In the genomic region with DNA sequence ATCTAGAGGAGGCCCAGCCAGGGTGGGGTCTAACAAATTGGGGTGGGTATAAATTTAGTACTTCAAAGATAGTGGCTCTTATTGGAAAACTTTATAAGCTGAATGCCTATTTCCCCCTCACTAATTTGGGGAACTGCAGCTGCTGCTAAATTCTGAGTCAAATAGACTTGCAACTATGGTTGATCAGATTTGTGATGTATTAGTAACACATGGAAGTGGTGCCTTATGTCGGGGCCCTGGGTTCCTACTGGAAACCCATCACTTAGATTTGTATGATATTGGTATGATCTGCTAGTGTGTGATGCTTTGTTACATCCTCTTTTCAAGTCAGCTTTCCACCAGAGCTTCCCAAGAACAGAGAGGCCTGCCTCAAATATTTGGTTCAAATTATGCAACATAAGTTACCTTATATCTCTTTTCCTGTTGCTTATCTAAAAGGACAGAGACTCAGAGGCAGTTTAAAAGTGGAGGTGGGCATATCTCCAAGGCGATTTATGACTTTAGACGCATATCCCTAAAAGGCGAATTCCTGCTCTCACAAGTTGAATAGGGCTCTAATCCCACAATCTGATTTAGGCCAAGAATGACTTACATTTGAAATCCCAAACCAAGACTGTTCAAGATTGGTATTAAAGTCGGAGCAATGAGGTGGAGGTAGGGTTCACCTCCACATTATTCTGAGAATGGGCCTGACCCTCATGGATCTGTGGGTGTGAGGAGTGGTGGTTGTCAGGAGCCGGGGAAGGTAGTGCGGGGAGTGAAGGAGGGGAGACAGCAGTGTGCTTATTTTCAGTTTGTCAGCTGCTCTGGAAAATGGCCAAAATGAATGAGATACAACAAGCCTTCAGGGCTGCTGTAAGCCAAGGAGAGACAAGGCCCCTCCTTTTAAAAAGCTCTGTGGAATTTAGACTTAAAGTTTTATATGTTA, we compare ENCODE assay signal across 10 cellular contexts.
DNase-seq lines count a peak whose midpoint lies in the region; ATAC-seq and TF ChIP-seq lines count a peak whose summit lies in the region.
"Had no signal": no experiment of that assay in that cellular context is flagged by ENCODE, and none has a peak within 500 bp of the region (broad histone marks: within the 10 kb centered on the region; RNA-seq: fewer than 3 reads in every experiment).

No MANE protein-coding gene starts in this region.

- no peaks in the 10 kb centered on the region for H3K36me3 Mint-ChIP-seq in HFFc6 (ENCODE audit: low read depth)
- H3K36me3 Mint-ChIP-seq in stimulated activated memory B cell treated with anti-CD40 and anti-IgM and Interleukin-4, amounts not matched to agents 10 μg/mL and 1 μg/mL and 100 μg/mL, for 72 hours, result no peaks in the 10 kb centered on the region

- H3K4me1 Mint-ChIP-seq in HFFc6 (ENCODE audit: low read depth), result peaks cover 65% of the 10 kb centered on the region
- peaks cover 31% of the 10 kb centered on the region for H3K4me1 Mint-ChIP-seq in stimulated activated memory B cell treated with anti-CD40 and anti-IgM and Interleukin-4, amounts not matched to agents 10 μg/mL and 1 μg/mL and 100 μg/mL, for 72 hours

- H3K9me3 Mint-ChIP-seq in HFFc6, result no peaks in the 10 kb centered on the region
- no peaks in the 10 kb centered on the region for H3K9me3 Mint-ChIP-seq in stimulated activated memory B cell treated with anti-CD40 and anti-IgM and Interleukin-4, amounts not matched to agents 10 μg/mL and 1 μg/mL and 100 μg/mL, for 72 hours
- H3K9me3 Mint-ChIP-seq: activated T-helper 2 cell treated with anti-CD3 and anti-CD28 coated beads, Interferon-gamma antibody, Interleukin-2, Interleukin-4, amounts not matched to agents 10 μg/mL and 5 μg/mL and 100 μg/mL, durations not matched to agents 14 hours and 24 hours and 36 hours had no signal

- no peak overlapping the region for H3K4me3 ChIP-seq in effector memory CD4-positive, alpha-beta T cell (ENCODE audit: insufficient read depth, low read depth, low read length, poor library complexity, severe bottlenecking)

- H3K27ac ChIP-seq in effector memory CD4-positive, alpha-beta T cell (ENCODE audit: insufficient read depth, low read length, poor library complexity, severe bottlenecking), result no peak overlapping the region

- intact Hi-C loops in left ventricle myocardium superior (cut with micrococcal nuclease), result loop anchor here (2.0 to 10.0 kb wide), 4 partner anchors 101 to 571 kb away; no protein-coding TSS in a partner anchor

- H3K4me1 ChIP-seq in effector memory CD4-positive, alpha-beta T cell (ENCODE audit: control insufficient read depth, insufficient read depth, low read length, poor library complexity, severe bottlenecking), result peaks cover 4% of the 10 kb centered on the region

- H3K9me3 ChIP-seq in effector memory CD4-positive, alpha-beta T cell (ENCODE audit: control insufficient read depth, low read length), result no peaks in the 10 kb centered on the region

- peak; percentile 38 for DNase-seq in HFFc6
- peak; percentile 87 for DNase-seq in amniotic epithelial cell (ENCODE audit: low read depth)
- peak; percentile 30 for DNase-seq in left ventricle myocardium superior
- DNase-seq in effector memory CD4-positive, alpha-beta T cell, result no peak
- DNase-seq in activated CD4-positive, alpha-beta T cell treated with anti-CD3 and anti-CD28 coated beads for 1 hour, result no peak
- DNase-seq: left colon had no signal

- no peak for TF ChIP-seq CTCF in HFFc6 (IDR thresholded peaks at IDR 0.05)

- no peaks in the 10 kb centered on the region; the same call in 1 of the 2 replicates for H3K27me3 Mint-ChIP-seq in HFFc6 (ENCODE audit: insufficient read depth)
- no peaks in the 10 kb centered on the region for H3K27me3 Mint-ChIP-seq in stimulated activated memory B cell treated with anti-CD40 and anti-IgM and Interleukin-4, amounts not matched to agents 10 μg/mL and 1 μg/mL and 100 μg/mL, for 72 hours

- H3K27me3 ChIP-seq in effector memory CD4-positive, alpha-beta T cell (replicated peaks; ENCODE audit: control insufficient read depth, insufficient read depth, low read length, poor library complexity, severe bottlenecking), result no peaks in the 10 kb centered on the region

- H3K36me3 ChIP-seq in effector memory CD4-positive, alpha-beta T cell (ENCODE audit: control insufficient read depth, insufficient read depth, low read length), result no peaks in the 10 kb centered on the region

- ATAC-seq in left ventricle myocardium superior (peak; percentile 82), HG03097 (IDR thresholded peaks at IDR 0.05; ENCODE audit: low FRiP score, unreplicated experiment) (no peak), GM19023 (IDR thresholded peaks at IDR 0.05; ENCODE audit: unreplicated experiment) (no peak)
- no peak for ATAC-seq in stimulated activated memory B cell treated with anti-CD40 and anti-IgM and Interleukin-4, amounts not matched to agents 10 μg/mL and 1 μg/mL and 100 μg/mL, for 72 hours

- H3K4me3 Mint-ChIP-seq in HFFc6, result no peak overlapping the region
- no peak overlapping the region for H3K4me3 Mint-ChIP-seq in stimulated activated memory B cell treated with anti-CD40 and anti-IgM and Interleukin-4, amounts not matched to agents 10 μg/mL and 1 μg/mL and 100 μg/mL, for 72 hours

- H3K27ac Mint-ChIP-seq in HFFc6, result peak overlapping the region; percentile 11; the same call in 1 of the 2 replicates
- H3K27ac Mint-ChIP-seq in stimulated activated memory B cell treated with anti-CD40 and anti-IgM and Interleukin-4, amounts not matched to agents 10 μg/mL and 1 μg/mL and 100 μg/mL, for 72 hours, result peak overlapping the region; percentile 44
- H3K27ac Mint-ChIP-seq: activated T-helper 2 cell treated with anti-CD3 and anti-CD28 coated beads, Interferon-gamma antibody, Interleukin-2, Interleukin-4, amounts not matched to agents 10 μg/mL and 5 μg/mL and 100 μg/mL, durations not matched to agents 14 hours and 24 hours and 36 hours had no signal

Comparison
In these comparisons a context has a peak if more than half of its experiments do, and no peak if none do; other contexts are left out.
1. DNase-seq: peak in HFFc6 (single experiment), amniotic epithelial cell (single experiment) and left ventricle myocardium superior (single experiment); none in effector memory CD4-positive, alpha-beta T cell (0 of 3) and activated CD4-positive, alpha-beta T cell treated with anti-CD3 and anti-CD28 coated beads for 1 hour (single experiment).